ENCODE assay signal across 39 cellular contexts in the genomic region with DNA sequence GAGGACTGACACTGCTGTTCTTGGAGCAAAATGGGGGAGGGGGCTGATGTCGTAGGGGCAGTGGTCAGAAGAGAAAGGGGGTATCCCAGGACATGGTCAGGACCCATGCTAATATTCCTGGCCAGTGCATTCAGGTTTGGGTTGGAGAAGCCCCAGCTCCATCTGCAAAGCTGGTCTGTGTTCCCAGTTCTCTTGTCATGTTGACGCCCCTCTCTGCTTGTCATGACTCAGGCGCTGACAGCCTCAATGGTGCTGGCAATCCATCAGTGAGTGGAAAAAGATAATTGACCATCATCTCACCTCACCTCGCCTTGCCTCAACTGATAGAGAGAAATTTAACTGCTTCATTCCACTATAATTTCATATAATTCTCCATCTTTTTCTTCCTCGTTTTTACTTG.
"Had no signal": no experiment of that assay in that cellular context is flagged by ENCODE, and none has a peak within 500 bp of the region (broad histone marks: within the 10 kb centered on the region; RNA-seq: fewer than 3 reads in every experiment).

No MANE protein-coding gene starts in this region.

- DNase-seq: activated effector memory CD4-positive, alpha-beta T cell treated with anti-CD3 and anti-CD28 coated beads, Interleukin-2, amount 50 U/mL, for 16 hours; activated effector memory CD4-positive, alpha-beta T cell treated with Interleukin-2 at 50 U/mL for 16 hours; activated gamma-delta T cell; activated gamma-delta T cell treated with Interleukin-2 at 50 U/mL for 16 hours; activated naive CD4-positive, alpha-beta T cell; activated naive CD4-positive, alpha-beta T cell treated with anti-CD3 and anti-CD28 coated beads for 36 hours; activated naive CD4-positive, alpha-beta T cell treated with anti-CD3 and anti-CD28 coated beads, Interleukin-2, amount 10 ng/mL, durations not matched to agents 7 days and 5 days; activated naive CD4-positive, alpha-beta T cell treated with anti-CD3 and anti-CD28 coated beads, Interleukin-2, amount 50 U/mL, for 16 hours; activated naive CD4-positive, alpha-beta T cell treated with Interleukin-2 at 50 U/mL for 16 hours; activated naive CD8-positive, alpha-beta T cell treated with anti-CD3 and anti-CD28 coated beads for 36 hours; activated naive CD8-positive, alpha-beta T cell treated with anti-CD3 and anti-CD28 coated beads, Interleukin-2, amount 10 ng/mL, durations not matched to agents 7 days and 5 days; activated naive CD8-positive, alpha-beta T cell treated with anti-CD3 and anti-CD28 coated beads, Interleukin-2, amount 50 U/mL, for 24 hours; activated T-cell treated with anti-CD3 and anti-CD28 coated beads for 4 hours; activated T-cell treated with anti-CD3 and anti-CD28 coated beads, Interleukin-2, amount 50 U/mL, for 1 hour; activated T-cell treated with anti-CD3 and anti-CD28 coated beads, Interleukin-2, amount 50 U/mL, for 24 hours; activated T-cell treated with anti-CD3 and anti-CD28 coated beads, Interleukin-2, amount 50 U/mL, for 4 hours; activated T-cell treated with anti-CD3 and anti-CD28 coated beads, Interleukin-2, amount 50 U/mL, for 48 hours; activated T-cell treated with anti-CD3 and anti-CD28 coated beads, Interleukin-2, amount 50 U/mL, for 72 hours; adrenal gland; amniotic stem cell; amygdala; anterior cingulate cortex; aorta; body of pancreas; brain microvascular endothelial cell; caudate nucleus; central memory CD4-positive, alpha-beta T cell; cerebellar nuclear complex had no signal

- H3K27ac Mint-ChIP-seq: activated naive CD4-positive, alpha-beta T cell treated with anti-CD3 and anti-CD28 coated beads for 36 hours; activated naive CD4-positive, alpha-beta T cell treated with anti-CD3 and anti-CD28 coated beads, Interleukin-2, amount 10 ng/mL, durations not matched to agents 7 days and 5 days; activated naive CD4-positive, alpha-beta T cell treated with anti-CD3 and anti-CD28 coated beads, Interleukin-2, amount 50 U/mL, for 24 hours; activated naive CD4-positive, alpha-beta T cell treated with anti-CD3 and anti-CD28 coated beads, Interleukin-2, amount 50 U/mL, for 72 hours; activated naive CD8-positive, alpha-beta T cell; activated naive CD8-positive, alpha-beta T cell treated with anti-CD3 and anti-CD28 coated beads for 36 hours; activated naive CD8-positive, alpha-beta T cell treated with anti-CD3 and anti-CD28 coated beads, Interleukin-2, amount 10 ng/mL, durations not matched to agents 7 days and 5 days; activated naive CD8-positive, alpha-beta T cell treated with anti-CD3 and anti-CD28 coated beads, Interleukin-2, amount 50 U/mL, for 24 hours; activated T-cell treated with anti-CD3 and anti-CD28 coated beads, Interleukin-2, amount 50 U/mL, for 24 hours; activated T-cell treated with anti-CD3 and anti-CD28 coated beads, Interleukin-2, amount 50 U/mL, for 72 hours; activated T-helper 1 cell treated with anti-CD3 and anti-CD28 coated beads, Interleukin-12 subunit alpha, Interleukin-12 subunit beta, Interleukin-2, Interleukin-4 antibody, amounts not matched to agents 30 ng/mL and 10 ng/mL and 1 ng/mL, durations not matched to agents 14 hours and 24 hours and 36 hours; activated T-helper 17 cell treated with anti-CD3 and anti-CD28 coated beads, Interleukin-2, amount 50 U/mL, for 72 hours; activated T-helper 2 cell treated with anti-CD3 and anti-CD28 coated beads, Interferon-gamma antibody, Interleukin-2, Interleukin-4, amounts not matched to agents 10 μg/mL and 5 μg/mL and 100 μg/mL, durations not matched to agents 14 hours and 24 hours and 36 hours; brain had no signal

- H3K36me3 ChIP-seq: adrenal gland, ascending aorta, brain microvascular endothelial cell, breast epithelium, cardiac muscle cell had no signal

- H3K27ac ChIP-seq: adrenal gland, ascending aorta, body of pancreas, brain microvascular endothelial cell, breast epithelium, cardiac muscle cell had no signal

- H3K4me3 Mint-ChIP-seq: activated naive CD4-positive, alpha-beta T cell treated with anti-CD3 and anti-CD28 coated beads for 36 hours; activated naive CD4-positive, alpha-beta T cell treated with anti-CD3 and anti-CD28 coated beads, Interleukin-2, amount 10 ng/mL, durations not matched to agents 7 days and 5 days; activated naive CD4-positive, alpha-beta T cell treated with anti-CD3 and anti-CD28 coated beads, Interleukin-2, amount 50 U/mL, for 24 hours; activated naive CD8-positive, alpha-beta T cell; activated naive CD8-positive, alpha-beta T cell treated with anti-CD3 and anti-CD28 coated beads for 36 hours; activated naive CD8-positive, alpha-beta T cell treated with anti-CD3 and anti-CD28 coated beads, Interleukin-2, amount 10 ng/mL, durations not matched to agents 7 days and 5 days; activated naive CD8-positive, alpha-beta T cell treated with anti-CD3 and anti-CD28 coated beads, Interleukin-2, amount 50 U/mL, for 24 hours; activated T-cell treated with anti-CD3 and anti-CD28 coated beads, Interleukin-2, amount 50 U/mL, for 24 hours; activated T-cell treated with anti-CD3 and anti-CD28 coated beads, Interleukin-2, amount 50 U/mL, for 4 hours; activated T-cell treated with anti-CD3 and anti-CD28 coated beads, Interleukin-2, amount 50 U/mL, for 72 hours; activated T-helper 1 cell treated with anti-CD3 and anti-CD28 coated beads, Interleukin-12 subunit alpha, Interleukin-12 subunit beta, Interleukin-2, Interleukin-4 antibody, amounts not matched to agents 30 ng/mL and 10 ng/mL and 1 ng/mL, durations not matched to agents 14 hours and 24 hours and 36 hours; activated T-helper 17 cell treated with anti-CD3 and anti-CD28 coated beads, Interleukin-2, amount 50 U/mL, for 72 hours; brain; central memory CD8-positive, alpha-beta T cell had no signal

- H3K4me1 Mint-ChIP-seq: activated naive CD4-positive, alpha-beta T cell treated with anti-CD3 and anti-CD28 coated beads, Interleukin-2, amount 10 ng/mL, durations not matched to agents 7 days and 5 days; activated naive CD4-positive, alpha-beta T cell treated with anti-CD3 and anti-CD28 coated beads, Interleukin-2, amount 50 U/mL, for 24 hours; activated naive CD8-positive, alpha-beta T cell treated with anti-CD3 and anti-CD28 coated beads for 36 hours; activated naive CD8-positive, alpha-beta T cell treated with anti-CD3 and anti-CD28 coated beads, Interleukin-2, amount 10 ng/mL, durations not matched to agents 7 days and 5 days; activated naive CD8-positive, alpha-beta T cell treated with anti-CD3 and anti-CD28 coated beads, Interleukin-2, amount 50 U/mL, for 24 hours; activated T-helper 17 cell treated with anti-CD3 and anti-CD28 coated beads, Interleukin-2, amount 50 U/mL, for 72 hours; central memory CD8-positive, alpha-beta T cell had no signal

- ATAC-seq: activated naive CD4-positive, alpha-beta T cell treated with anti-CD3 and anti-CD28 coated beads, Interleukin-2, amount 50 U/mL, for 72 hours; activated naive CD8-positive, alpha-beta T cell treated with anti-CD3 and anti-CD28 coated beads, Interleukin-2, amount 50 U/mL, for 24 hours; activated T-cell treated with anti-CD3 and anti-CD28 coated beads, Interleukin-2, amount 50 U/mL, for 4 hours; activated T-cell treated with anti-CD3 and anti-CD28 coated beads, Interleukin-2, amount 50 U/mL, for 72 hours; activated T-helper 17 cell treated with anti-CD3 and anti-CD28 coated beads, Interleukin-2, amount 50 U/mL, for 72 hours; body of pancreas had no signal

- H3K4me3 ChIP-seq: adrenal gland, ascending aorta, body of pancreas, breast epithelium, cardiac muscle cell had no signal

- H3K9me3 ChIP-seq: adrenal gland, ascending aorta, body of pancreas had no signal

- H3K9me3 Mint-ChIP-seq: activated naive CD4-positive, alpha-beta T cell treated with anti-CD3 and anti-CD28 coated beads for 36 hours; activated naive CD4-positive, alpha-beta T cell treated with anti-CD3 and anti-CD28 coated beads, Interleukin-2, amount 50 U/mL, for 24 hours; activated naive CD8-positive, alpha-beta T cell treated with anti-CD3 and anti-CD28 coated beads, Interleukin-2, amount 50 U/mL, for 24 hours; activated T-cell treated with anti-CD3 and anti-CD28 coated beads, Interleukin-2, amount 50 U/mL, for 24 hours; activated T-helper 2 cell treated with anti-CD3 and anti-CD28 coated beads, Interferon-gamma antibody, Interleukin-2, Interleukin-4, amounts not matched to agents 10 μg/mL and 5 μg/mL and 100 μg/mL, durations not matched to agents 14 hours and 24 hours and 36 hours had no signal

- H3K36me3 Mint-ChIP-seq: activated naive CD4-positive, alpha-beta T cell treated with anti-CD3 and anti-CD28 coated beads, Interleukin-2, amount 10 ng/mL, durations not matched to agents 7 days and 5 days; activated naive CD4-positive, alpha-beta T cell treated with anti-CD3 and anti-CD28 coated beads, Interleukin-2, amount 50 U/mL, for 24 hours; activated naive CD4-positive, alpha-beta T cell treated with anti-CD3 and anti-CD28 coated beads, Interleukin-2, amount 50 U/mL, for 72 hours; activated naive CD8-positive, alpha-beta T cell; activated naive CD8-positive, alpha-beta T cell treated with anti-CD3 and anti-CD28 coated beads for 36 hours; activated naive CD8-positive, alpha-beta T cell treated with anti-CD3 and anti-CD28 coated beads, Interleukin-2, amount 10 ng/mL, durations not matched to agents 7 days and 5 days; brain had no signal

- H3K27me3 ChIP-seq: adrenal gland, ascending aorta, body of pancreas, brain microvascular endothelial cell, breast epithelium had no signal

- H3K27me3 Mint-ChIP-seq: activated naive CD4-positive, alpha-beta T cell treated with anti-CD3 and anti-CD28 coated beads, Interleukin-2, amount 10 ng/mL, durations not matched to agents 7 days and 5 days; activated naive CD4-positive, alpha-beta T cell treated with anti-CD3 and anti-CD28 coated beads, Interleukin-2, amount 50 U/mL, for 24 hours; activated naive CD8-positive, alpha-beta T cell treated with anti-CD3 and anti-CD28 coated beads for 36 hours; activated naive CD8-positive, alpha-beta T cell treated with anti-CD3 and anti-CD28 coated beads, Interleukin-2, amount 10 ng/mL, durations not matched to agents 7 days and 5 days; activated T-cell treated with anti-CD3 and anti-CD28 coated beads, Interleukin-2, amount 50 U/mL, for 24 hours had no signal
